8 cellular contexts compared by ENCODE assay signal in genomic region chr16:56519459-56520250, GRCh38. TPM values are rescaled to one million over a fixed set of nuclear protein-coding genes. Genes with fewer than 3 reads are reported as not detected.
DNase-seq lines count a peak whose midpoint lies in the region; ATAC-seq, FAIRE-seq and TF ChIP-seq lines count a peak whose summit lies in the region.

BBS2 (minus strand) TSS chr16:56520024; CDS start chr16:56519862, 162 bp downstream.

- H3K36me3 ChIP-seq in hepatocyte (replicated peaks; ENCODE audit: insufficient read depth, low read depth) (no peaks in the 10 kb centered on the region), aorta (ENCODE audit: control insufficient read depth in 1 of 2, insufficient read depth in 2 of 2, low read length in 1 of 2) (no peaks in the 10 kb centered on the region)

- FAIRE-seq in GM18507 (lab: Jason Lieb, UNC): peak; percentile 89

- peak within 1 kb of the TSS; percentile 76 for H3K4me2 ChIP-seq in hepatocyte

- no peaks in the 10 kb centered on the region for H4K20me1 ChIP-seq in hepatocyte (ENCODE audit: insufficient read depth, poor library complexity, severe bottlenecking)

- H3K4me3 ChIP-seq in hepatocyte (peak within 1 kb of the TSS; percentile 72), aorta (ENCODE audit: low read length in 2 of 2) (peak within 1 kb of the TSS; percentile 61 to 94)

- ATAC-seq in HG02973 (IDR thresholded peaks at IDR 0.05; ENCODE audit: unreplicated experiment): peak; percentile 76
- peak; percentile 95 for ATAC-seq in aorta (ENCODE audit: low FRiP score)

- under 1% methylated on average over 59 of the region's 65 CpGs for WGBS in hepatocyte (ENCODE audit: low lambda C conversion rate, missing lambda C conversion rate)
- 0% methylated on average over 65 of the region's 65 CpGs for WGBS in aorta, 2 donors

- peak; percentile 87 for DNase-seq in GM18507 (ENCODE audit: extremely low spot score, insufficient read length, low read depth)
- peak; percentile 6 for DNase-seq in NCI-H2029 treated with DMSO at 0.1 percent for 48 hours (lab: John Stamatoyannopoulos, UW)
- peak; percentile 66 for DNase-seq in T1000 (lab: John Stamatoyannopoulos, UW)
- DNase-seq in astrocyte of the hippocampus (ENCODE audit: low read depth, low spot score): peak; percentile 95
- peak; percentile 96 for DNase-seq in hepatocyte (ENCODE audit: low spot score)
- DNase-seq in renal cortical epithelial cell (ENCODE audit: low read depth): peak; percentile 70
- peak; percentile 94 to 96 for DNase-seq in aorta

- intact Hi-C loops in aorta (cut with DNase I): loop anchor here in 1 of 2 donors (5.0 to 10.0 kb wide), 2 partner anchors 85 to 183 kb away; partner anchors contain the start of gene MT2A

- H3K4me1 ChIP-seq in hepatocyte (ENCODE audit: insufficient read depth) (peaks cover 5% of the 10 kb centered on the region), aorta (ENCODE audit: control insufficient read depth in 1 of 2, insufficient read depth in 2 of 2, low read length in 2 of 2) (peaks cover 3% of the 10 kb centered on the region in 2 donors)

- H3K9me2 ChIP-seq in hepatocyte (replicated peaks; ENCODE audit: insufficient read depth): no peaks in the 10 kb centered on the region

- peak within 1 kb of the TSS; percentile 90 for H2AFZ ChIP-seq in hepatocyte

- no peaks in the 10 kb centered on the region for H3K9me3 ChIP-seq in hepatocyte (ENCODE audit: low read depth)
- H3K9me3 ChIP-seq in aorta (ENCODE audit: control insufficient read depth, low read length): no peaks in the 10 kb centered on the region

- no peak for TF ChIP-seq CTCF in hepatocyte (IDR thresholded peaks at IDR 0.05; ENCODE audit: poor library complexity)

- no peaks in the 10 kb centered on the region for H3K27me3 ChIP-seq in hepatocyte
- no peaks in the 10 kb centered on the region for H3K27me3 ChIP-seq in aorta (ENCODE audit: control insufficient read depth in 1 of 2, insufficient read depth in 2 of 2, low read length in 1 of 2)

- peaks cover 32% of the 10 kb centered on the region for H3K79me2 ChIP-seq in hepatocyte

- H3K27ac ChIP-seq in hepatocyte (peak within 1 kb of the TSS; percentile 88), aorta (ENCODE audit: low read depth in 1 of 2, low read length in 2 of 2) (peak within 1 kb of the TSS in 1 of 2 donors; percentile 64)

RNA-seq across cellular contexts. Expression of gene BBS2, which starts in this region (rescaled TPM):
- total RNA-seq in hepatocyte (39.0 and 47.0 TPM in 2 replicates), renal cortical epithelial cell (59.7 and 82.1 TPM in 2 replicates), aorta (10 to 100 TPM; 40.3 to 41.0 TPM)
- polyA plus RNA-seq in hepatocyte (31.5 and 40.8 TPM in 2 replicates), aorta (100 to 1,000 TPM in 1 of 2 donors, 10 to 100 TPM in 1; 32.3 to 125 TPM)

Comparison
In these comparisons a context has a peak if more than half of its experiments do, and no peak if none do; other contexts are left out.
1. DNase-seq: peak in every context shown above with its lines; median percentile 96 in hepatocyte; 95 in astrocyte of the hippocampus; 95 in aorta; 87 in GM18507; 70 in renal cortical epithelial cell; 66 in T1000; 6 in NCI-H2029 treated with DMSO at 0.1 percent for 48 hours.